Comparison of ENCODE assay signal across 1 cellular context in genomic region chr6:70369332-70369950, GRCh38.
TF ChIP-seq lines count a peak whose summit lies in the region.

No MANE protein-coding gene starts in this region.

TF ChIP-seq in K562, 482 proteins besides CTCF, POLR2A, EP300 and RAD21 (continued from another document and continues in another):
- TF ChIP-seq, protein P1, sequence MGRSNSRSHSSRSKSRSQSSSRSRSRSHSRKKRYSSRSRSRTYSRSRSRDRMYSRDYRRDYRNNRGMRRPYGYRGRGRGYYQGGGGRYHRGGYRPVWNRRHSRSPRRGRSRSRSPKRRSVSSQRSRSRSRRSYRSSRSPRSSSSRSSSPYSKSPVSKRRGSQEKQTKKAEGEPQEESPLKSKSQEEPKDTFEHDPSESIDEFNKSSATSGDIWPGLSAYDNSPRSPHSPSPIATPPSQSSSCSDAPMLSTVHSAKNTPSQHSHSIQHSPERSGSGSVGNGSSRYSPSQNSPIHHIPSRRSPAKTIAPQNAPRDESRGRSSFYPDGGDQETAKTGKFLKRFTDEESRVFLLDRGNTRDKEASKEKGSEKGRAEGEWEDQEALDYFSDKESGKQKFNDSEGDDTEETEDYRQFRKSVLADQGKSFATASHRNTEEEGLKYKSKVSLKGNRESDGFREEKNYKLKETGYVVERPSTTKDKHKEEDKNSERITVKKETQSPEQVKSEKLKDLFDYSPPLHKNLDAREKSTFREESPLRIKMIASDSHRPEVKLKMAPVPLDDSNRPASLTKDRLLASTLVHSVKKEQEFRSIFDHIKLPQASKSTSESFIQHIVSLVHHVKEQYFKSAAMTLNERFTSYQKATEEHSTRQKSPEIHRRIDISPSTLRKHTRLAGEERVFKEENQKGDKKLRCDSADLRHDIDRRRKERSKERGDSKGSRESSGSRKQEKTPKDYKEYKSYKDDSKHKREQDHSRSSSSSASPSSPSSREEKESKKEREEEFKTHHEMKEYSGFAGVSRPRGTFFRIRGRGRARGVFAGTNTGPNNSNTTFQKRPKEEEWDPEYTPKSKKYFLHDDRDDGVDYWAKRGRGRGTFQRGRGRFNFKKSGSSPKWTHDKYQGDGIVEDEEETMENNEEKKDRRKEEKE (IDR thresholded peaks at IDR 0.05; ENCODE audit: borderline replicate concordance in 1 of 2, control insufficient read depth in 1 of 2, low read depth in 2 of 2, low read length in 1 of 2): no peak
- TF ChIP-seq BHLHE40 (IDR thresholded peaks at IDR 0.05; ENCODE audit: low read length) (no peak), ATF1 (CRISPR knock-in tag; IDR thresholded peaks at IDR 0.05) (no peak), ATF1 (tag; IDR thresholded peaks at IDR 0.05) (0 out of 2 replicates have a peak, but pooled peaks have one; percentile 31), JUND (IDR thresholded peaks at IDR 0.05; ENCODE audit: borderline replicate concordance, low read depth, low read length) (peak; percentile 52; the same call in 1 of the 2 replicates), JUND (tag; IDR thresholded peaks at IDR 0.05; ENCODE audit: borderline replicate concordance, low read depth, low read length) (peak; percentile 31; the same call in 1 of the 3 replicates), EGR1 (conservative IDR thresholded peaks at IDR 0.05) (no peak), KHSRP (IDR thresholded peaks at IDR 0.05) (no peak), KLF16 (IDR thresholded peaks at IDR 0.05) (peak; percentile 24; the same call in 1 of the 2 replicates), BCOR (IDR thresholded peaks at IDR 0.05) (peak; percentile 9; the same call in 1 of the 2 replicates), ZSCAN32 (CRISPR knock-in tag; IDR thresholded peaks at IDR 0.05) (no peak), NEUROD1 (IDR thresholded peaks at IDR 0.05; ENCODE audit: borderline replicate concordance, low read depth, low read length, partially characterized antibody) (no peak), RBM22 (IDR thresholded peaks at IDR 0.05; ENCODE audit: low read depth, low read length, poor library complexity, severe bottlenecking) (no peak), XRCC3 (IDR thresholded peaks at IDR 0.05) (no peak), CREM (IDR thresholded peaks at IDR 0.05; ENCODE audit: low read depth) (peak; percentile 72), SMAD2 (IDR thresholded peaks at IDR 0.05; ENCODE audit: low read depth, low read length) (no peak), ARID3B (CRISPR knock-in tag; IDR thresholded peaks at IDR 0.05; ENCODE audit: borderline replicate concordance) (no peak), ZNF3 (CRISPR knock-in tag; IDR thresholded peaks at IDR 0.05) (no peak), ZFP36 (IDR thresholded peaks at IDR 0.05; ENCODE audit: low read depth, low read length, partially characterized antibody) (peak; percentile 39), PATZ1 (CRISPR knock-in tag; IDR thresholded peaks at IDR 0.05; ENCODE audit: borderline replicate concordance) (no peak), CREB5 (CRISPR knock-in tag; IDR thresholded peaks at IDR 0.05) (no peak), GABPB1 (CRISPR knock-in tag; IDR thresholded peaks at IDR 0.05) (peak; percentile 32; the same call in 1 of the 2 replicates), ZNF507 (tag; conservative IDR thresholded peaks at IDR 0.05) (no peak), USF2 (CRISPR knock-in tag; IDR thresholded peaks at IDR 0.05) (no peak), USF1 (CRISPR knock-in tag; IDR thresholded peaks at IDR 0.05) (no peak), ARID2 (IDR thresholded peaks at IDR 0.05) (peak; percentile 96), ZNF695 (CRISPR knock-in tag; IDR thresholded peaks at IDR 0.05) (no peak), MAFG (tag; conservative IDR thresholded peaks at IDR 0.05) (peak; percentile 71), DLX4 (CRISPR knock-in tag; IDR thresholded peaks at IDR 0.05) (no peak)
- TF ChIP-seq, protein P2, sequence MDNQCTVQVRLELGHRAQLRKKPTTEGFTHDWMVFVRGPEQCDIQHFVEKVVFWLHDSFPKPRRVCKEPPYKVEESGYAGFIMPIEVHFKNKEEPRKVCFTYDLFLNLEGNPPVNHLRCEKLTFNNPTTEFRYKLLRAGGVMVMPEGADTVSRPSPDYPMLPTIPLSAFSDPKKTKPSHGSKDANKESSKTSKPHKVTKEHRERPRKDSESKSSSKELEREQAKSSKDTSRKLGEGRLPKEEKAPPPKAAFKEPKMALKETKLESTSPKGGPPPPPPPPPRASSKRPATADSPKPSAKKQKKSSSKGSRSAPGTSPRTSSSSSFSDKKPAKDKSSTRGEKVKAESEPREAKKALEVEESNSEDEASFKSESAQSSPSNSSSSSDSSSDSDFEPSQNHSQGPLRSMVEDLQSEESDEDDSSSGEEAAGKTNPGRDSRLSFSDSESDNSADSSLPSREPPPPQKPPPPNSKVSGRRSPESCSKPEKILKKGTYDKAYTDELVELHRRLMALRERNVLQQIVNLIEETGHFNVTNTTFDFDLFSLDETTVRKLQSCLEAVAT (IDR thresholded peaks at IDR 0.05): 0 out of 4 replicates have a peak, but pooled peaks of 1 of the 2 experiments have one; percentile 35
- TF ChIP-seq, protein P3, sequence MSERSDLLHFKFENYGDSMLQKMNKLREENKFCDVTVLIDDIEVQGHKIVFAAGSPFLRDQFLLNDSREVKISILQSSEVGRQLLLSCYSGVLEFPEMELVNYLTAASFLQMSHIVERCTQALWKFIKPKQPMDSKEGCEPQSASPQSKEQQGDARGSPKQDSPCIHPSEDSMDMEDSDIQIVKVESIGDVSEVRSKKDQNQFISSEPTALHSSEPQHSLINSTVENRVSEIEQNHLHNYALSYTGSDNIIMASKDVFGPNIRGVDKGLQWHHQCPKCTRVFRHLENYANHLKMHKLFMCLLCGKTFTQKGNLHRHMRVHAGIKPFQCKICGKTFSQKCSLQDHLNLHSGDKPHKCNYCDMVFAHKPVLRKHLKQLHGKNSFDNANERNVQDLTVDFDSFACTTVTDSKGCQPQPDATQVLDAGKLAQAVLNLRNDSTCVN (CRISPR knock-in tag; IDR thresholded peaks at IDR 0.05): 0 out of 2 replicates have a peak, but pooled peaks have one; percentile 29
- TF ChIP-seq, protein P4, sequence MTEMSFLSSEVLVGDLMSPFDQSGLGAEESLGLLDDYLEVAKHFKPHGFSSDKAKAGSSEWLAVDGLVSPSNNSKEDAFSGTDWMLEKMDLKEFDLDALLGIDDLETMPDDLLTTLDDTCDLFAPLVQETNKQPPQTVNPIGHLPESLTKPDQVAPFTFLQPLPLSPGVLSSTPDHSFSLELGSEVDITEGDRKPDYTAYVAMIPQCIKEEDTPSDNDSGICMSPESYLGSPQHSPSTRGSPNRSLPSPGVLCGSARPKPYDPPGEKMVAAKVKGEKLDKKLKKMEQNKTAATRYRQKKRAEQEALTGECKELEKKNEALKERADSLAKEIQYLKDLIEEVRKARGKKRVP (CRISPR knock-in tag; IDR thresholded peaks at IDR 0.05): 0 out of 2 replicates have a peak, but pooled peaks have one; percentile 39
- TF ChIP-seq, protein P5, sequence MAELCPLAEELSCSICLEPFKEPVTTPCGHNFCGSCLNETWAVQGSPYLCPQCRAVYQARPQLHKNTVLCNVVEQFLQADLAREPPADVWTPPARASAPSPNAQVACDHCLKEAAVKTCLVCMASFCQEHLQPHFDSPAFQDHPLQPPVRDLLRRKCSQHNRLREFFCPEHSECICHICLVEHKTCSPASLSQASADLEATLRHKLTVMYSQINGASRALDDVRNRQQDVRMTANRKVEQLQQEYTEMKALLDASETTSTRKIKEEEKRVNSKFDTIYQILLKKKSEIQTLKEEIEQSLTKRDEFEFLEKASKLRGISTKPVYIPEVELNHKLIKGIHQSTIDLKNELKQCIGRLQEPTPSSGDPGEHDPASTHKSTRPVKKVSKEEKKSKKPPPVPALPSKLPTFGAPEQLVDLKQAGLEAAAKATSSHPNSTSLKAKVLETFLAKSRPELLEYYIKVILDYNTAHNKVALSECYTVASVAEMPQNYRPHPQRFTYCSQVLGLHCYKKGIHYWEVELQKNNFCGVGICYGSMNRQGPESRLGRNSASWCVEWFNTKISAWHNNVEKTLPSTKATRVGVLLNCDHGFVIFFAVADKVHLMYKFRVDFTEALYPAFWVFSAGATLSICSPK (IDR thresholded peaks at IDR 0.05; ENCODE audit: borderline replicate concordance): no peak
